In the genomic region with DNA sequence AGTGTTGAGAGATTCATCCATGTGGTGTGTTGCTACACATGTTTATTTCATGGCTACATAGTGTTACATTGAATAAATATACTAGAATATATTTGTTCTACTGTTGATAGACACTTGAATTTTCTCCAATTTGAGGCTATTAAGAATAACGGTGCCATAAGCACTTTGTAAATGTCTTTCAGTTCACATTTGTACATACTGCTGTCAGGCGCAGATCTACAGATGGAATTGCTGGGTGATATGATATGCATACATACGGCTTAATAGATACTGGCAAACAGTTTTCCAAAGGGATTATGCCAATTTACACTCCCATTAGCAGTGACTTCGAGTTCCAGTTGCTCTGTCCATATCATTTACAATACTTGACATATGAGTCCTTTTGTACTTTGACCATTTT, we compare ENCODE assay signal across 6 cellular contexts. TPM values are rescaled to one million over a fixed set of nuclear protein-coding genes. Genes with fewer than 3 reads are reported as not detected.
"Had no signal": no experiment of that assay in that cellular context is flagged by ENCODE, and none has a peak within 500 bp of the region (broad histone marks: within the 10 kb centered on the region; RNA-seq: fewer than 3 reads in every experiment).

No MANE protein-coding gene starts in this region.

RNA-seq across cellular contexts. Expression of gene GYPE, which starts 33.5 kb away (rescaled TPM):
- total RNA-seq: activated T-helper 17 cell treated with anti-CD3 and anti-CD28 coated beads, Interleukin-2, amount 50 U/mL, for 72 hours; ascending aorta; astrocyte; body of pancreas; cardiac muscle cell; chondrocyte had no signal
